2 cellular contexts compared by ENCODE assay signal in the genomic region with DNA sequence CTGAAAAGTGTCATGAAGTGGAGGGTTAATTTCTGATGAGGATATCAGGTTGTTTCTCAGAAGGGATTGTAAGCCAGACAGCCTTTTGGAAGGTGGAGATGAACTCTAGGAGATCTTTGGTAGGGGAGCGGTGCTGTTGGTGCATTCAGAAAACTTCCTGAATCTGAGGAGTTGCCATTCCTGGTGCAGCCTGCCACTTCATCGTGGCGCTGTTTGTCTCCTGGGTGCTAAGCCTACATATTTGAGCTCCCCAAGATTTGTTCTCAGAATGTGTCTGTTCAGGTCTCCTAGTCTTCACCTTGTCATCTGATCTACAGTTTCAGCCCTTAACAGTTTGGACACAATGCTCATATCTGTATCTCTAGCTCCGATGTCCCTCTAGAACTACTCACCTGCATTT.
TF ChIP-seq lines count a peak whose summit lies in the region.

No MANE protein-coding gene starts in this region.

TF ChIP-seq in A549, 52 proteins besides CTCF, POLR2A, EP300 and RAD21 (continued from another document):
- TF ChIP-seq, protein P1, sequence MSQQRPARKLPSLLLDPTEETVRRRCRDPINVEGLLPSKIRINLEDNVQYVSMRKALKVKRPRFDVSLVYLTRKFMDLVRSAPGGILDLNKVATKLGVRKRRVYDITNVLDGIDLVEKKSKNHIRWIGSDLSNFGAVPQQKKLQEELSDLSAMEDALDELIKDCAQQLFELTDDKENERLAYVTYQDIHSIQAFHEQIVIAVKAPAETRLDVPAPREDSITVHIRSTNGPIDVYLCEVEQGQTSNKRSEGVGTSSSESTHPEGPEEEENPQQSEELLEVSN (IDR thresholded peaks at IDR 0.05; ENCODE audit: borderline replicate concordance, low read depth), result no peak
- no peak for TF ChIP-seq JUN (IDR thresholded peaks at IDR 0.05)
- TF ChIP-seq ZC3H11A (IDR thresholded peaks at IDR 0.05), result no peak
- no peak for TF ChIP-seq HDAC2 (IDR thresholded peaks at IDR 0.05)
- TF ChIP-seq, protein P2, sequence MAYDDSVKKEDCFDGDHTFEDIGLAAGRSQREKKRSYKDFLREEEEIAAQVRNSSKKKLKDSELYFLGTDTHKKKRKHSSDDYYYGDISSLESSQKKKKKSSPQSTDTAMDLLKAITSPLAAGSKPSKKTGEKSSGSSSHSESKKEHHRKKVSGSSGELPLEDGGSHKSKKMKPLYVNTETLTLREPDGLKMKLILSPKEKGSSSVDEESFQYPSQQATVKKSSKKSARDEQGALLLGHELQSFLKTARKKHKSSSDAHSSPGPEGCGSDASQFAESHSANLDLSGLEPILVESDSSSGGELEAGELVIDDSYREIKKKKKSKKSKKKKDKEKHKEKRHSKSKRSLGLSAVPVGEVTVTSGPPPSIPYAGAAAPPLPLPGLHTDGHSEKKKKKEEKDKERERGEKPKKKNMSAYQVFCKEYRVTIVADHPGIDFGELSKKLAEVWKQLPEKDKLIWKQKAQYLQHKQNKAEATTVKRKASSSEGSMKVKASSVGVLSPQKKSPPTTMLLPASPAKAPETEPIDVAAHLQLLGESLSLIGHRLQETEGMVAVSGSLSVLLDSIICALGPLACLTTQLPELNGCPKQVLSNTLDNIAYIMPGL (CRISPR knock-in tag; IDR thresholded peaks at IDR 0.05; ENCODE audit: borderline replicate concordance), result no peak

TF ChIP-seq in H1, 55 proteins besides CTCF, POLR2A, EP300 and RAD21 (continued from another document):
- no peak for TF ChIP-seq SUZ12 (IDR thresholded peaks at IDR 0.05; ENCODE audit: low read length)
- TF ChIP-seq RNF2 (IDR thresholded peaks at IDR 0.05; ENCODE audit: borderline replicate concordance, low read depth, low read length, missing control alignments, poor library complexity, severe bottlenecking), result no peak
- no peak for TF ChIP-seq SAP30 (IDR thresholded peaks at IDR 0.05; ENCODE audit: insufficient read depth, insufficient replicate concordance, low read length)
- no peak for TF ChIP-seq POLR2AphosphoS5 (IDR thresholded peaks at IDR 0.05; ENCODE audit: low read depth, low read length)
- no peak for TF ChIP-seq JUND (IDR thresholded peaks at IDR 0.05; ENCODE audit: low read length)
- no peak for TF ChIP-seq SP1 (IDR thresholded peaks at IDR 0.05; ENCODE audit: low read depth, low read length)
TF ChIP-seq in H1: peak in this region for 0.
